12 cellular contexts compared by ENCODE assay signal in genomic region chr9:137691648-137692357, GRCh38.
DNase-seq lines count a peak whose midpoint lies in the region; ATAC-seq, FAIRE-seq and TF ChIP-seq lines count a peak whose summit lies in the region.
"Had no signal": no experiment of that assay in that cellular context is flagged by ENCODE, and none has a peak within 500 bp of the region (broad histone marks: within the 10 kb centered on the region; RNA-seq: fewer than 3 reads in every experiment).

No MANE protein-coding gene starts in this region.

- H3K9me2 ChIP-seq in OCI-LY1 (ENCODE audit: low read depth, low read length): no peaks in the 10 kb centered on the region

- H3K36me3 ChIP-seq in OCI-LY1 (ENCODE audit: insufficient read depth, low read length): peaks cover 5% of the 10 kb centered on the region; the same call in 1 of the 2 replicates
- H3K36me3 ChIP-seq in HepG2 (replicated peaks in 1 of 2; ENCODE audit: control insufficient read depth in 1 of 2, insufficient read depth in 2 of 2, low read length in 2 of 2): no peaks in the 10 kb centered on the region
- H3K36me3 ChIP-seq in transverse colon: no peaks in the 10 kb centered on the region
- H3K36me3 ChIP-seq: sigmoid colon had no signal

- POLR2A ChIA-PET in HepG2 (lab: Yijun Ruan, JAX): no interaction called here

- H3F3A ChIP-seq in OCI-LY1 (ENCODE audit: insufficient read depth, low read length): no peaks in the 10 kb centered on the region

- H3K27me3 Mint-ChIP-seq in activated naive CD4-positive, alpha-beta T cell treated with anti-CD3 and anti-CD28 coated beads for 36 hours (ENCODE audit: low read depth): no peaks in the 10 kb centered on the region
- no peaks in the 10 kb centered on the region for H3K27me3 Mint-ChIP-seq in stimulated activated memory B cell treated with anti-CD40 and anti-IgM and Interleukin-4, amounts not matched to agents 10 μg/mL and 1 μg/mL and 100 μg/mL, for 72 hours
- H3K27me3 Mint-ChIP-seq: activated CD4-positive, alpha-beta T cell treated with anti-CD3 and anti-CD28 coated beads for 36 hours had no signal

- H3K9me3 ChIP-seq in OCI-LY1 (ENCODE audit: low read length): no peaks in the 10 kb centered on the region
- no peaks in the 10 kb centered on the region for H3K9me3 ChIP-seq in HepG2 (ENCODE audit: low read length)
- H3K9me3 ChIP-seq in transverse colon: no peaks in the 10 kb centered on the region
- H3K9me3 ChIP-seq: sigmoid colon had no signal

- FAIRE-seq in HepG2 (lab: Jason Lieb, UNC): no peak
- FAIRE-seq: RCC 7860 had no signal

- H4K20me1 ChIP-seq in OCI-LY1 (ENCODE audit: insufficient read depth, low read length): no peaks in the 10 kb centered on the region
- peaks cover 29% of the 10 kb centered on the region for H4K20me1 ChIP-seq in HepG2 (ENCODE audit: insufficient read depth, low read length)

- intact Hi-C loops in activated naive CD4-positive, alpha-beta T cell treated with anti-CD3 and anti-CD28 coated beads for 36 hours (cut with micrococcal nuclease): no loop called here
- intact Hi-C loops in HepG2 (cut with micrococcal nuclease; ENCODE audit: unreplicated experiment) (no loop called here), transverse colon (cut with DNase I; ENCODE audit: low total_unique reads) (no loop called here)

- peaks cover 75% of the 10 kb centered on the region for H3K79me2 ChIP-seq in OCI-LY1 (ENCODE audit: insufficient read depth, low read length)
- peaks cover 68% of the 10 kb centered on the region for H3K79me2 ChIP-seq in HepG2 (ENCODE audit: insufficient read depth, low read length)

- peak overlapping the region; percentile 18; the same call in 1 of the 2 replicates for H3K4me2 ChIP-seq in OCI-LY1 (ENCODE audit: low read length)
- H3K4me2 ChIP-seq in HepG2 (ENCODE audit: low read depth, low read length): no peak overlapping the region

- peaks cover 2% of the 10 kb centered on the region for H3K36me3 Mint-ChIP-seq in activated naive CD4-positive, alpha-beta T cell treated with anti-CD3 and anti-CD28 coated beads for 36 hours (ENCODE audit: low read depth)
- H3K36me3 Mint-ChIP-seq in stimulated activated memory B cell treated with anti-CD40 and anti-IgM and Interleukin-4, amounts not matched to agents 10 μg/mL and 1 μg/mL and 100 μg/mL, for 72 hours: peaks cover 44% of the 10 kb centered on the region

- ATAC-seq in stimulated activated memory B cell treated with anti-CD40 and anti-IgM and Interleukin-4, amounts not matched to agents 10 μg/mL and 1 μg/mL and 100 μg/mL, for 72 hours: peak; percentile 81
- ATAC-seq in HepG2: no peak
- ATAC-seq: activated CD4-positive, alpha-beta T cell treated with anti-CD3 and anti-CD28 coated beads for 36 hours had no signal

- no peak overlapping the region for H3K4me3 Mint-ChIP-seq in activated naive CD4-positive, alpha-beta T cell treated with anti-CD3 and anti-CD28 coated beads for 36 hours
- peak overlapping the region; percentile 51 for H3K4me3 Mint-ChIP-seq in stimulated activated memory B cell treated with anti-CD40 and anti-IgM and Interleukin-4, amounts not matched to agents 10 μg/mL and 1 μg/mL and 100 μg/mL, for 72 hours
- H3K4me3 Mint-ChIP-seq: activated CD4-positive, alpha-beta T cell treated with anti-CD3 and anti-CD28 coated beads for 36 hours had no signal

- no peak overlapping the region for H3K4me3 ChIP-seq in OCI-LY1 (ENCODE audit: low read depth, low read length, poor library complexity, severe bottlenecking)
- H3K4me3 ChIP-seq in HepG2 (replicated peaks in 1 of 3; ENCODE audit: insufficient read depth in 1 of 3, low read depth in 2 of 3, low read length in 3 of 3): no peak overlapping the region
- H3K4me3 ChIP-seq in transverse colon: no peak overlapping the region
- H3K4me3 ChIP-seq: sigmoid colon had no signal

- CTCF ChIA-PET in activated naive CD4-positive, alpha-beta T cell treated with anti-CD3 and anti-CD28 coated beads for 36 hours (lab: Charles Lee): interaction anchor here (0.6 kb wide), 1 partner anchor 185 kb away, joined by 3 read pairs; no protein-coding TSS in a partner anchor
- CTCF ChIA-PET in HepG2 (lab: Yijun Ruan, JAX; ENCODE audit: low intra/inter-chr PET ratio, low total read pairs): no interaction called here

- TF ChIP-seq RAD21 in HepG2 (CRISPR knock-in tag; IDR thresholded peaks at IDR 0.05): no peak

- no peaks in the 10 kb centered on the region for H3K9me3 Mint-ChIP-seq in activated naive CD4-positive, alpha-beta T cell treated with anti-CD3 and anti-CD28 coated beads for 36 hours
- no peaks in the 10 kb centered on the region for H3K9me3 Mint-ChIP-seq in stimulated activated memory B cell treated with anti-CD40 and anti-IgM and Interleukin-4, amounts not matched to agents 10 μg/mL and 1 μg/mL and 100 μg/mL, for 72 hours

- 97% methylated on average over 12 of the region's 12 CpGs for WGBS in HepG2 (ENCODE audit: low lambda C conversion rate)
- WGBS in transverse colon (ENCODE audit: low coverage in 1 of 2), 2 donors: 84 to 87% methylated on average over 8 to 12 of the region's 12 CpGs

- peak overlapping the region; percentile 15 for H3K27ac Mint-ChIP-seq in activated naive CD4-positive, alpha-beta T cell treated with anti-CD3 and anti-CD28 coated beads for 36 hours
- H3K27ac Mint-ChIP-seq in stimulated activated memory B cell treated with anti-CD40 and anti-IgM and Interleukin-4, amounts not matched to agents 10 μg/mL and 1 μg/mL and 100 μg/mL, for 72 hours: peak overlapping the region; percentile 78
- H3K27ac Mint-ChIP-seq: activated CD4-positive, alpha-beta T cell treated with anti-CD3 and anti-CD28 coated beads for 36 hours had no signal

- DNase-seq in activated naive CD4-positive, alpha-beta T cell treated with anti-CD3 and anti-CD28 coated beads for 36 hours: no peak
- no peak for DNase-seq in activated naive CD4-positive, alpha-beta T cell (lab: John Stamatoyannopoulos, UW)
- DNase-seq in germinal center (ENCODE audit: low spot score) (peak; percentile 40), HepG2 (ENCODE audit: low spot score) (no peak), transverse colon (no peak)
- no peak for DNase-seq in activated CD8-positive, alpha-beta memory T cell treated with anti-CD3 and anti-CD28 coated beads, Interleukin-2, amount 50 U/mL, for 48 hours
- DNase-seq: activated CD4-positive, alpha-beta T cell treated with anti-CD3 and anti-CD28 coated beads for 36 hours; mesendoderm; sigmoid colon had no signal

- H3K27me3 ChIP-seq in OCI-LY1 (ENCODE audit: insufficient read depth, low read length): no peaks in the 10 kb centered on the region
- no peaks in the 10 kb centered on the region for H3K27me3 ChIP-seq in HepG2 (ENCODE audit: control insufficient read depth in 1 of 2, insufficient read depth in 2 of 2, low read length in 2 of 2)
- no peaks in the 10 kb centered on the region for H3K27me3 ChIP-seq in transverse colon
- H3K27me3 ChIP-seq: sigmoid colon had no signal

- H3K27ac ChIP-seq in OCI-LY1 (ENCODE audit: low read depth, low read length, poor library complexity, severe bottlenecking): peak overlapping the region; percentile 50
- no peak overlapping the region for H3K27ac ChIP-seq in HepG2 (ENCODE audit: extremely low read length, insufficient read depth, low read length)
- no peak overlapping the region for H3K27ac ChIP-seq in transverse colon
- H3K27ac ChIP-seq: sigmoid colon had no signal

- H3K4me1 Mint-ChIP-seq in activated naive CD4-positive, alpha-beta T cell treated with anti-CD3 and anti-CD28 coated beads for 36 hours (ENCODE audit: low read depth): peaks cover 55% of the 10 kb centered on the region
- peaks cover 81% of the 10 kb centered on the region for H3K4me1 Mint-ChIP-seq in stimulated activated memory B cell treated with anti-CD40 and anti-IgM and Interleukin-4, amounts not matched to agents 10 μg/mL and 1 μg/mL and 100 μg/mL, for 72 hours

- H2AFZ ChIP-seq in OCI-LY1 (ENCODE audit: low read length) (no peak overlapping the region), HepG2 (ENCODE audit: low read length) (no peak overlapping the region)

- TF ChIP-seq CTCF in OCI-LY1 (IDR thresholded peaks at IDR 0.05; ENCODE audit: low read length): no peak
- TF ChIP-seq CTCF in HepG2 (CRISPR knock-in tag; IDR thresholded peaks at IDR 0.05): no peak
- no peak for TF ChIP-seq CTCF in transverse colon (IDR thresholded peaks at IDR 0.05)

- H3K4me1 ChIP-seq in OCI-LY1 (ENCODE audit: insufficient read depth, low read length, severe bottlenecking) (peaks cover 54% of the 10 kb centered on the region), HepG2 (ENCODE audit: insufficient read depth, low read length) (peaks cover 57% of the 10 kb centered on the region), transverse colon (peaks cover 4 to 36% (median 10%) of the 10 kb centered on the region in 4 donors)

- no TSS peak for BruUV-seq in HepG2 (replicated peaks; lab: Mats Ljungman, UMichigan)

- in situ Hi-C loops in HepG2 (cut with HindIII; ENCODE audit: extremely low pct_ligation_motif_present, low pct_unique_long_range_greater_than_20kb) (no loop called here), transverse colon (cut with MboI; ENCODE audit: low pct_ligation_motif_present in 1 of 4, low pct_unique_long_range_greater_than_20kb in 1 of 4, low sequenced_read_pairs in 3 of 4) (no loop called here)

- TF ChIP-seq EP300 in HepG2 (IDR thresholded peaks at IDR 0.05; ENCODE audit: low read depth in 2 of 2, low read length in 2 of 2) (no peak), HepG2 (CRISPR knock-in tag; IDR thresholded peaks at IDR 0.05; ENCODE audit: borderline replicate concordance) (no peak), transverse colon (IDR thresholded peaks at IDR 0.05; ENCODE audit: low read depth) (no peak)

- H3K9ac ChIP-seq in OCI-LY1 (ENCODE audit: low read length): no peak overlapping the region; the same call in 1 of the 2 replicates
- no peak overlapping the region for H3K9ac ChIP-seq in HepG2 (ENCODE audit: insufficient read depth, low read depth, low read length)

- TF ChIP-seq POLR2A in HepG2 (IDR thresholded peaks at IDR 0.05; ENCODE audit: insufficient read depth in 1 of 2, low read depth in 2 of 2, low read length in 2 of 2) (no peak), transverse colon (IDR thresholded peaks at IDR 0.05) (no peak)

TF ChIP-seq in HepG2, 621 proteins besides CTCF, POLR2A, EP300 and RAD21 (continues in another document):
- TF ChIP-seq ZFP36L1 (CRISPR knock-in tag; IDR thresholded peaks at IDR 0.05) (no peak), ZSCAN12 (CRISPR knock-in tag; IDR thresholded peaks at IDR 0.05) (no peak)
